In the genomic region with DNA sequence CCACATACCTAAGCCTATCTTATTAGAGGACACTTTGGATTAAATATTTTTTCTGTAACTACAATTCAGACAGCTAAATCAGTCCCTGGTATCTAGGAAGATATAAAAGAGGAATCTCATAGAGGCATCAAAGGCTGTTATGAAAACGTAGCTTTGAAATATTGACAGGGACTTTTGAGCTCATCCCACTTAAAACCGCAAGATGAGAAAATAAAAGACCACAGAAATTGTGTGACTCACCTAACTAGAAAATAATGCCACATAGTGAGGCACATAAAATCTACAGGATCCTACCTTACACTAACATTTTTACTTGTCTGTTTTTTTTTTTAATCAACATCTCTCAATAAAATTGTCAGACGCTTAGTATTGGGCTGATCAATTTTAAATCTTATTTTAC, we compare ENCODE assay signal across 17 cellular contexts.
DNase-seq lines count a peak whose midpoint lies in the region; ATAC-seq, FAIRE-seq and TF ChIP-seq lines count a peak whose summit lies in the region.
"Had no signal": no experiment of that assay in that cellular context is flagged by ENCODE, and none has a peak within 500 bp of the region (broad histone marks: within the 10 kb centered on the region; RNA-seq: fewer than 3 reads in every experiment).

No MANE protein-coding gene starts in this region.

- H3K27ac ChIP-seq in mammary epithelial cell (ENCODE audit: insufficient read depth, low read depth, low read length) (no peak overlapping the region), PC-3 (ENCODE audit: low read length) (no peak overlapping the region)
- no peak overlapping the region for H3K27ac ChIP-seq in CD8-positive, alpha-beta memory T cell (ENCODE audit: low read depth, low read length)

- no peaks in the 10 kb centered on the region for H3K36me3 Mint-ChIP-seq in MCF 10A (ENCODE audit: insufficient read depth, unreplicated experiment)
- no peaks in the 10 kb centered on the region for H3K36me3 Mint-ChIP-seq in CD8-positive, alpha-beta memory T cell
- H3K36me3 Mint-ChIP-seq in activated CD4-positive, alpha-beta memory T cell treated with anti-CD3 and anti-CD28 coated beads, Interleukin-2, amount 10 ng/mL, durations not matched to agents 7 days and 5 days (ENCODE audit: low read depth), result no peaks in the 10 kb centered on the region
- H3K36me3 Mint-ChIP-seq in activated T-helper 1 cell treated with anti-CD3 and anti-CD28 coated beads, Interleukin-12 subunit alpha, Interleukin-12 subunit beta, Interleukin-2, Interleukin-4 antibody, amounts not matched to agents 30 ng/mL and 10 ng/mL and 1 ng/mL, durations not matched to agents 14 hours and 24 hours and 36 hours (ENCODE audit: low read depth), result no peaks in the 10 kb centered on the region
- H3K36me3 Mint-ChIP-seq: CD4-positive, CD25-positive, alpha-beta regulatory T cell had no signal

- TF ChIP-seq CTCF in MCF 10A (IDR thresholded peaks at IDR 0.05; ENCODE audit: unreplicated experiment) (no peak), mammary epithelial cell (conservative IDR thresholded peaks at IDR 0.05 in 1 of 2, IDR thresholded peaks at IDR 0.05 in 1 of 2; ENCODE audit: extremely low read depth in 1 of 2, insufficient read depth in 1 of 2, low read depth in 1 of 2, low read length in 2 of 2) (no peak), PC-3 (conservative IDR thresholded peaks at IDR 0.05; ENCODE audit: low read depth, low read length) (no peak)

- H4K20me1 ChIP-seq in mammary epithelial cell (ENCODE audit: insufficient read depth, low read length) (no peaks in the 10 kb centered on the region), PC-3 (ENCODE audit: low read length) (no peaks in the 10 kb centered on the region)

- DNase-seq in MCF 10A (ENCODE audit: unreplicated experiment) (peak; percentile 9), mammary epithelial cell (no peak), HT1080 (ENCODE audit: low read depth) (peak; percentile 4), PC-3 (peak; percentile 63), urothelium cell line (ENCODE audit: low spot score) (peak; percentile 14)
- no peak for DNase-seq in CD8-positive, alpha-beta memory T cell
- no peak for DNase-seq in activated CD4-positive, alpha-beta memory T cell treated with anti-CD3 and anti-CD28 coated beads, Interleukin-2, amount 10 ng/mL, durations not matched to agents 7 days and 5 days
- DNase-seq in activated T-helper 1 cell treated with anti-CD3 and anti-CD28 coated beads, Interleukin-12 subunit alpha, Interleukin-12 subunit beta, Interleukin-2, Interleukin-4 antibody, amounts not matched to agents 30 ng/mL and 10 ng/mL and 1 ng/mL, durations not matched to agents 14 hours and 24 hours and 36 hours (ENCODE audit: low spot score), result no peak
- DNase-seq: 8988T; C1 segment of cervical spinal cord; Caco-2; CD4-positive, CD25-positive, alpha-beta regulatory T cell; DMS153; DMS79; GF-D8 had no signal

- BruUV-seq in MCF 10A (replicated peaks; lab: Mats Ljungman, UMichigan) (no TSS peak), mammary epithelial cell (replicated peaks; lab: Mats Ljungman, UMichigan) (no TSS peak), PC-3 (replicated peaks; lab: Mats Ljungman, UMichigan) (no TSS peak)

- H3K9me3 ChIP-seq in mammary epithelial cell (replicated peaks; ENCODE audit: insufficient read depth, low read length) (no peaks in the 10 kb centered on the region), PC-3 (ENCODE audit: low read length) (no peaks in the 10 kb centered on the region)
- no peaks in the 10 kb centered on the region for H3K9me3 ChIP-seq in CD8-positive, alpha-beta memory T cell (ENCODE audit: low read length)
- H3K9me3 ChIP-seq: Caco-2, HAP-1 had no signal

- H3F3A ChIP-seq in PC-3 (ENCODE audit: low read length, unreplicated experiment), result no peaks in the 10 kb centered on the region

- H3K36me3 ChIP-seq in mammary epithelial cell (ENCODE audit: insufficient read depth, low read length) (no peaks in the 10 kb centered on the region), PC-3 (ENCODE audit: low read depth, low read length) (no peaks in the 10 kb centered on the region)
- H3K36me3 ChIP-seq in CD8-positive, alpha-beta memory T cell (ENCODE audit: insufficient read depth, low read length), result no peaks in the 10 kb centered on the region
- H3K36me3 ChIP-seq: HAP-1 had no signal

- H2AFZ ChIP-seq in mammary epithelial cell (ENCODE audit: low read depth, low read length) (no peak overlapping the region), PC-3 (ENCODE audit: low read length) (no peak overlapping the region)

- H3K4me3 ChIP-seq in mammary epithelial cell (replicated peaks in 1 of 3; ENCODE audit: insufficient read depth in 1 of 3, low read depth in 2 of 3, low read length in 3 of 3), result no peak overlapping the region
- H3K4me3 ChIP-seq in PC-3 (ENCODE audit: low read length), result no peak overlapping the region
- H3K4me3 ChIP-seq in CD8-positive, alpha-beta memory T cell (ENCODE audit: low read length), result no peak overlapping the region
- H3K4me3 ChIP-seq: HAP-1 had no signal

- H3K27me3 ChIP-seq in mammary epithelial cell (ENCODE audit: insufficient read depth, low read length) (no peaks in the 10 kb centered on the region), PC-3 (ENCODE audit: low read length) (no peaks in the 10 kb centered on the region)
- no peaks in the 10 kb centered on the region for H3K27me3 ChIP-seq in CD8-positive, alpha-beta memory T cell (ENCODE audit: insufficient read depth, low read length, poor library complexity, severe bottlenecking)

- no peaks in the 10 kb centered on the region for H3K4me1 Mint-ChIP-seq in MCF 10A (ENCODE audit: insufficient read depth, unreplicated experiment)
- no peaks in the 10 kb centered on the region for H3K4me1 Mint-ChIP-seq in CD8-positive, alpha-beta memory T cell
- no peaks in the 10 kb centered on the region for H3K4me1 Mint-ChIP-seq in activated CD4-positive, alpha-beta memory T cell treated with anti-CD3 and anti-CD28 coated beads, Interleukin-2, amount 10 ng/mL, durations not matched to agents 7 days and 5 days
- no peaks in the 10 kb centered on the region for H3K4me1 Mint-ChIP-seq in activated T-helper 1 cell treated with anti-CD3 and anti-CD28 coated beads, Interleukin-12 subunit alpha, Interleukin-12 subunit beta, Interleukin-2, Interleukin-4 antibody, amounts not matched to agents 30 ng/mL and 10 ng/mL and 1 ng/mL, durations not matched to agents 14 hours and 24 hours and 36 hours (ENCODE audit: low read depth)
- H3K4me1 Mint-ChIP-seq: B cell; CD4-positive, CD25-positive, alpha-beta regulatory T cell had no signal

- H3K9ac ChIP-seq in mammary epithelial cell (ENCODE audit: insufficient read depth, low read length) (no peak overlapping the region), PC-3 (ENCODE audit: low read length) (no peak overlapping the region)

- H3K27me3 Mint-ChIP-seq in MCF 10A (ENCODE audit: insufficient read depth, unreplicated experiment), result no peaks in the 10 kb centered on the region
- H3K27me3 Mint-ChIP-seq in CD8-positive, alpha-beta memory T cell, result no peaks in the 10 kb centered on the region
- H3K27me3 Mint-ChIP-seq in activated CD4-positive, alpha-beta memory T cell treated with anti-CD3 and anti-CD28 coated beads, Interleukin-2, amount 10 ng/mL, durations not matched to agents 7 days and 5 days, result no peaks in the 10 kb centered on the region
- no peaks in the 10 kb centered on the region for H3K27me3 Mint-ChIP-seq in activated T-helper 1 cell treated with anti-CD3 and anti-CD28 coated beads, Interleukin-12 subunit alpha, Interleukin-12 subunit beta, Interleukin-2, Interleukin-4 antibody, amounts not matched to agents 30 ng/mL and 10 ng/mL and 1 ng/mL, durations not matched to agents 14 hours and 24 hours and 36 hours (ENCODE audit: insufficient read depth)
- H3K27me3 Mint-ChIP-seq: B cell; CD4-positive, CD25-positive, alpha-beta regulatory T cell had no signal

- ATAC-seq in PC-3, result peak; percentile 66

- intact Hi-C loops in MCF 10A (cut with micrococcal nuclease), result no loop called here
- intact Hi-C loops in mammary epithelial cell (cut with micrococcal nuclease), result no loop called here
- intact Hi-C loops in PC-3 (cut with micrococcal nuclease), result no loop called here
- intact Hi-C loops in activated T-helper 1 cell treated with anti-CD3 and anti-CD28 coated beads, Interleukin-12 subunit alpha, Interleukin-12 subunit beta, Interleukin-2, Interleukin-4 antibody, amounts not matched to agents 30 ng/mL and 10 ng/mL and 1 ng/mL, durations not matched to agents 14 hours and 24 hours and 36 hours (cut with micrococcal nuclease), result no loop called here

- H3K4me2 ChIP-seq in mammary epithelial cell (ENCODE audit: insufficient read depth, low read depth, low read length) (no peak overlapping the region), PC-3 (ENCODE audit: low read length) (peak overlapping the region; percentile 38)

- H3K4me1 ChIP-seq in mammary epithelial cell (ENCODE audit: insufficient read depth, low read length) (no peaks in the 10 kb centered on the region), PC-3 (ENCODE audit: insufficient read depth, low read length) (peaks cover 23% of the 10 kb centered on the region)
- H3K4me1 ChIP-seq in CD8-positive, alpha-beta memory T cell (ENCODE audit: insufficient read depth, low read length), result no peaks in the 10 kb centered on the region
- H3K4me1 ChIP-seq: Caco-2, HAP-1 had no signal

- in situ Hi-C loops in mammary epithelial cell (cut with MboI; ENCODE audit: low sequenced_read_pairs in 2 of 2), result no loop called here

- H3K9me2 ChIP-seq in PC-3 (replicated peaks; ENCODE audit: low read length), result no peaks in the 10 kb centered on the region

- no peak for FAIRE-seq in urothelium cell line (lab: Jason Lieb, UNC)

- dilution Hi-C loops in mammary epithelial cell (cut with HindIII; ENCODE audit: low sequenced_read_pairs), result no loop called here

- peaks cover 8% of the 10 kb centered on the region for H3K9me3 Mint-ChIP-seq in MCF 10A (ENCODE audit: unreplicated experiment)
- H3K9me3 Mint-ChIP-seq in CD8-positive, alpha-beta memory T cell, result peaks cover 0 to 16% (median 2%) of the 10 kb centered on the region in 5 donors
- H3K9me3 Mint-ChIP-seq in activated CD4-positive, alpha-beta memory T cell treated with anti-CD3 and anti-CD28 coated beads, Interleukin-2, amount 10 ng/mL, durations not matched to agents 7 days and 5 days, result no peaks in the 10 kb centered on the region
- peaks cover 5% of the 10 kb centered on the region for H3K9me3 Mint-ChIP-seq in activated T-helper 1 cell treated with anti-CD3 and anti-CD28 coated beads, Interleukin-12 subunit alpha, Interleukin-12 subunit beta, Interleukin-2, Interleukin-4 antibody, amounts not matched to agents 30 ng/mL and 10 ng/mL and 1 ng/mL, durations not matched to agents 14 hours and 24 hours and 36 hours

- POLR2A ChIA-PET in MCF 10A (lab: Yijun Ruan, JAX) (no interaction called here), PC-3 (lab: Charles Lee; ENCODE audit: unreplicated experiment) (no interaction called here)
- POLR2A ChIA-PET in CD8-positive, alpha-beta memory T cell (lab: Charles Lee), result no interaction called here
- POLR2A ChIA-PET in activated CD4-positive, alpha-beta memory T cell treated with anti-CD3 and anti-CD28 coated beads, Interleukin-2, amount 10 ng/mL, durations not matched to agents 7 days and 5 days (lab: Charles Lee), result no interaction called here

- H3K4me3 Mint-ChIP-seq in MCF 10A (ENCODE audit: unreplicated experiment), result no peak overlapping the region
- no peak overlapping the region for H3K4me3 Mint-ChIP-seq in CD8-positive, alpha-beta memory T cell
- no peak overlapping the region for H3K4me3 Mint-ChIP-seq in activated CD4-positive, alpha-beta memory T cell treated with anti-CD3 and anti-CD28 coated beads, Interleukin-2, amount 10 ng/mL, durations not matched to agents 7 days and 5 days
- no peak overlapping the region for H3K4me3 Mint-ChIP-seq in activated T-helper 1 cell treated with anti-CD3 and anti-CD28 coated beads, Interleukin-12 subunit alpha, Interleukin-12 subunit beta, Interleukin-2, Interleukin-4 antibody, amounts not matched to agents 30 ng/mL and 10 ng/mL and 1 ng/mL, durations not matched to agents 14 hours and 24 hours and 36 hours
- H3K4me3 Mint-ChIP-seq: B cell; CD4-positive, CD25-positive, alpha-beta regulatory T cell had no signal

- H3K79me2 ChIP-seq in mammary epithelial cell (ENCODE audit: insufficient read depth, low read length), result no peaks in the 10 kb centered on the region
- H3K79me2 ChIP-seq in PC-3 (ENCODE audit: low read length), result no peaks in the 10 kb centered on the region

- CTCF ChIA-PET in MCF 10A (lab: Yijun Ruan, JAX), result interaction anchor here (0.5 kb wide), 1 partner anchor 1533 kb away, joined by 3 read pairs; no protein-coding TSS in a partner anchor
- CTCF ChIA-PET in mammary epithelial cell (lab: Charles Lee; ENCODE audit: low non-redundant PET), result no interaction called here
- CTCF ChIA-PET in PC-3 (lab: Charles Lee), result interaction anchor here (0.6 kb wide), 1 partner anchor 76 kb away, joined by 9 read pairs; no protein-coding TSS in a partner anchor
- CTCF ChIA-PET in CD8-positive, alpha-beta memory T cell (lab: Charles Lee), result interaction anchor here (1.3 kb wide), 1 partner anchor 9 kb away, joined by 3 read pairs; no protein-coding TSS in a partner anchor
- CTCF ChIA-PET in activated CD4-positive, alpha-beta memory T cell treated with anti-CD3 and anti-CD28 coated beads, Interleukin-2, amount 10 ng/mL, durations not matched to agents 7 days and 5 days (lab: Charles Lee), result interaction anchor here (0.7 kb wide), 1 partner anchor 1526 kb away, joined by 3 read pairs; no protein-coding TSS in a partner anchor

- 26% methylated on average over 3 of the region's 3 CpGs for WGBS in mammary epithelial cell (ENCODE audit: low coverage, missing lambda C conversion rate)

- no peak overlapping the region for H3K27ac Mint-ChIP-seq in MCF 10A (ENCODE audit: low read depth, unreplicated experiment)
- H3K27ac Mint-ChIP-seq in CD8-positive, alpha-beta memory T cell, result no peak overlapping the region
- H3K27ac Mint-ChIP-seq in activated CD4-positive, alpha-beta memory T cell treated with anti-CD3 and anti-CD28 coated beads, Interleukin-2, amount 10 ng/mL, durations not matched to agents 7 days and 5 days, result no peak overlapping the region
- H3K27ac Mint-ChIP-seq in activated T-helper 1 cell treated with anti-CD3 and anti-CD28 coated beads, Interleukin-12 subunit alpha, Interleukin-12 subunit beta, Interleukin-2, Interleukin-4 antibody, amounts not matched to agents 30 ng/mL and 10 ng/mL and 1 ng/mL, durations not matched to agents 14 hours and 24 hours and 36 hours, result no peak overlapping the region
- H3K27ac Mint-ChIP-seq: B cell; CD4-positive, CD25-positive, alpha-beta regulatory T cell had no signal

Comparison
In these comparisons a context has a peak if more than half of its experiments do, and no peak if none do; other contexts are left out.
1. DNase-seq: peak in MCF 10A (single experiment), HT1080 (single experiment), PC-3 (single experiment) and urothelium cell line (single experiment); none in mammary epithelial cell (single experiment), CD8-positive, alpha-beta memory T cell (0 of 5), activated CD4-positive, alpha-beta memory T cell treated with anti-CD3 and anti-CD28 coated beads, Interleukin-2, amount 10 ng/mL, durations not matched to agents 7 days and 5 days (single experiment) and activated T-helper 1 cell treated with anti-CD3 and anti-CD28 coated beads, Interleukin-12 subunit alpha, Interleukin-12 subunit beta, Interleukin-2, Interleukin-4 antibody, amounts not matched to agents 30 ng/mL and 10 ng/mL and 1 ng/mL, durations not matched to agents 14 hours and 24 hours and 36 hours (single experiment).